38 cellular contexts compared by ENCODE assay signal in genomic region chr17:72212041-72212440, GRCh38.
"Had no signal": no experiment of that assay in that cellular context is flagged by ENCODE, and none has a peak within 500 bp of the region (broad histone marks: within the 10 kb centered on the region; RNA-seq: fewer than 3 reads in every experiment).

No MANE protein-coding gene starts in this region.

- DNase-seq: activated effector memory CD4-positive, alpha-beta T cell treated with anti-CD3 and anti-CD28 coated beads, Interleukin-2, amount 50 U/mL, for 16 hours; activated effector memory CD4-positive, alpha-beta T cell treated with Interleukin-2 at 50 U/mL for 16 hours; activated gamma-delta T cell; activated gamma-delta T cell treated with Interleukin-2 at 50 U/mL for 16 hours; activated naive CD4-positive, alpha-beta T cell; activated naive CD4-positive, alpha-beta T cell treated with anti-CD3 and anti-CD28 coated beads for 36 hours; activated naive CD4-positive, alpha-beta T cell treated with anti-CD3 and anti-CD28 coated beads, Interleukin-2, amount 10 ng/mL, durations not matched to agents 7 days and 5 days; activated naive CD4-positive, alpha-beta T cell treated with anti-CD3 and anti-CD28 coated beads, Interleukin-2, amount 50 U/mL, for 16 hours; activated naive CD4-positive, alpha-beta T cell treated with Interleukin-2 at 50 U/mL for 16 hours; activated naive CD8-positive, alpha-beta T cell treated with anti-CD3 and anti-CD28 coated beads for 36 hours; activated naive CD8-positive, alpha-beta T cell treated with anti-CD3 and anti-CD28 coated beads, Interleukin-2, amount 10 ng/mL, durations not matched to agents 7 days and 5 days; activated naive CD8-positive, alpha-beta T cell treated with anti-CD3 and anti-CD28 coated beads, Interleukin-2, amount 50 U/mL, for 24 hours; activated T-cell treated with anti-CD3 and anti-CD28 coated beads, Interleukin-2, amount 50 U/mL, for 1 hour; activated T-cell treated with anti-CD3 and anti-CD28 coated beads, Interleukin-2, amount 50 U/mL, for 24 hours; activated T-cell treated with anti-CD3 and anti-CD28 coated beads, Interleukin-2, amount 50 U/mL, for 4 hours; activated T-cell treated with anti-CD3 and anti-CD28 coated beads, Interleukin-2, amount 50 U/mL, for 48 hours; activated T-cell treated with anti-CD3 and anti-CD28 coated beads, Interleukin-2, amount 50 U/mL, for 72 hours; adrenal gland; amniotic stem cell; amygdala; anterior cingulate cortex; aorta; body of pancreas; brain microvascular endothelial cell; caudate nucleus; central memory CD4-positive, alpha-beta T cell; cerebellar nuclear complex had no signal

- H3K4me1 Mint-ChIP-seq: activated naive CD4-positive, alpha-beta T cell treated with anti-CD3 and anti-CD28 coated beads, Interleukin-2, amount 10 ng/mL, durations not matched to agents 7 days and 5 days; activated naive CD4-positive, alpha-beta T cell treated with anti-CD3 and anti-CD28 coated beads, Interleukin-2, amount 50 U/mL, for 24 hours; activated naive CD8-positive, alpha-beta T cell treated with anti-CD3 and anti-CD28 coated beads for 36 hours; activated naive CD8-positive, alpha-beta T cell treated with anti-CD3 and anti-CD28 coated beads, Interleukin-2, amount 10 ng/mL, durations not matched to agents 7 days and 5 days; activated naive CD8-positive, alpha-beta T cell treated with anti-CD3 and anti-CD28 coated beads, Interleukin-2, amount 50 U/mL, for 24 hours; activated T-helper 17 cell treated with anti-CD3 and anti-CD28 coated beads, Interleukin-2, amount 50 U/mL, for 72 hours; central memory CD8-positive, alpha-beta T cell had no signal

- H3K27ac ChIP-seq: adrenal gland, ascending aorta, body of pancreas, brain microvascular endothelial cell, breast epithelium, cardiac muscle cell had no signal

- H3K9me3 ChIP-seq: adrenal gland, ascending aorta, body of pancreas, breast epithelium had no signal

- H3K27me3 Mint-ChIP-seq: activated naive CD4-positive, alpha-beta T cell treated with anti-CD3 and anti-CD28 coated beads, Interleukin-2, amount 10 ng/mL, durations not matched to agents 7 days and 5 days; activated naive CD8-positive, alpha-beta T cell treated with anti-CD3 and anti-CD28 coated beads for 36 hours; activated naive CD8-positive, alpha-beta T cell treated with anti-CD3 and anti-CD28 coated beads, Interleukin-2, amount 10 ng/mL, durations not matched to agents 7 days and 5 days; activated T-cell treated with anti-CD3 and anti-CD28 coated beads, Interleukin-2, amount 50 U/mL, for 24 hours had no signal

- H3K36me3 ChIP-seq: adrenal gland, ascending aorta, brain microvascular endothelial cell, breast epithelium, cardiac muscle cell had no signal

- H3K4me3 ChIP-seq: adrenal gland, ascending aorta, body of pancreas, breast epithelium, cardiac muscle cell had no signal

- H3K9me3 Mint-ChIP-seq: activated naive CD4-positive, alpha-beta T cell treated with anti-CD3 and anti-CD28 coated beads, Interleukin-2, amount 10 ng/mL, durations not matched to agents 7 days and 5 days; activated naive CD8-positive, alpha-beta T cell treated with anti-CD3 and anti-CD28 coated beads, Interleukin-2, amount 10 ng/mL, durations not matched to agents 7 days and 5 days; activated T-helper 1 cell treated with anti-CD3 and anti-CD28 coated beads, Interleukin-12 subunit alpha, Interleukin-12 subunit beta, Interleukin-2, Interleukin-4 antibody, amounts not matched to agents 30 ng/mL and 10 ng/mL and 1 ng/mL, durations not matched to agents 14 hours and 24 hours and 36 hours; activated T-helper 2 cell treated with anti-CD3 and anti-CD28 coated beads, Interferon-gamma antibody, Interleukin-2, Interleukin-4, amounts not matched to agents 10 μg/mL and 5 μg/mL and 100 μg/mL, durations not matched to agents 14 hours and 24 hours and 36 hours had no signal

- ATAC-seq: activated naive CD4-positive, alpha-beta T cell treated with anti-CD3 and anti-CD28 coated beads, Interleukin-2, amount 50 U/mL, for 72 hours; activated naive CD8-positive, alpha-beta T cell treated with anti-CD3 and anti-CD28 coated beads, Interleukin-2, amount 50 U/mL, for 24 hours; activated T-cell treated with anti-CD3 and anti-CD28 coated beads, Interleukin-2, amount 50 U/mL, for 4 hours; activated T-cell treated with anti-CD3 and anti-CD28 coated beads, Interleukin-2, amount 50 U/mL, for 72 hours; activated T-helper 17 cell treated with anti-CD3 and anti-CD28 coated beads, Interleukin-2, amount 50 U/mL, for 72 hours; body of pancreas had no signal

- H3K4me3 Mint-ChIP-seq: activated naive CD4-positive, alpha-beta T cell treated with anti-CD3 and anti-CD28 coated beads for 36 hours; activated naive CD4-positive, alpha-beta T cell treated with anti-CD3 and anti-CD28 coated beads, Interleukin-2, amount 10 ng/mL, durations not matched to agents 7 days and 5 days; activated naive CD4-positive, alpha-beta T cell treated with anti-CD3 and anti-CD28 coated beads, Interleukin-2, amount 50 U/mL, for 24 hours; activated naive CD8-positive, alpha-beta T cell; activated naive CD8-positive, alpha-beta T cell treated with anti-CD3 and anti-CD28 coated beads for 36 hours; activated naive CD8-positive, alpha-beta T cell treated with anti-CD3 and anti-CD28 coated beads, Interleukin-2, amount 10 ng/mL, durations not matched to agents 7 days and 5 days; activated naive CD8-positive, alpha-beta T cell treated with anti-CD3 and anti-CD28 coated beads, Interleukin-2, amount 50 U/mL, for 24 hours; activated T-cell treated with anti-CD3 and anti-CD28 coated beads, Interleukin-2, amount 50 U/mL, for 24 hours; activated T-cell treated with anti-CD3 and anti-CD28 coated beads, Interleukin-2, amount 50 U/mL, for 4 hours; activated T-cell treated with anti-CD3 and anti-CD28 coated beads, Interleukin-2, amount 50 U/mL, for 72 hours; activated T-helper 1 cell treated with anti-CD3 and anti-CD28 coated beads, Interleukin-12 subunit alpha, Interleukin-12 subunit beta, Interleukin-2, Interleukin-4 antibody, amounts not matched to agents 30 ng/mL and 10 ng/mL and 1 ng/mL, durations not matched to agents 14 hours and 24 hours and 36 hours; activated T-helper 17 cell treated with anti-CD3 and anti-CD28 coated beads, Interleukin-2, amount 50 U/mL, for 72 hours; brain; central memory CD8-positive, alpha-beta T cell had no signal

- H3K4me1 ChIP-seq: adrenal gland, ascending aorta, body of pancreas, breast epithelium had no signal

- H3K27me3 ChIP-seq: adrenal gland, ascending aorta, body of pancreas, breast epithelium had no signal

- H3K36me3 Mint-ChIP-seq: activated naive CD4-positive, alpha-beta T cell treated with anti-CD3 and anti-CD28 coated beads, Interleukin-2, amount 10 ng/mL, durations not matched to agents 7 days and 5 days; activated naive CD4-positive, alpha-beta T cell treated with anti-CD3 and anti-CD28 coated beads, Interleukin-2, amount 50 U/mL, for 24 hours; activated naive CD4-positive, alpha-beta T cell treated with anti-CD3 and anti-CD28 coated beads, Interleukin-2, amount 50 U/mL, for 72 hours; activated naive CD8-positive, alpha-beta T cell; activated naive CD8-positive, alpha-beta T cell treated with anti-CD3 and anti-CD28 coated beads for 36 hours; activated naive CD8-positive, alpha-beta T cell treated with anti-CD3 and anti-CD28 coated beads, Interleukin-2, amount 10 ng/mL, durations not matched to agents 7 days and 5 days had no signal

- H3K27ac Mint-ChIP-seq: activated naive CD4-positive, alpha-beta T cell treated with anti-CD3 and anti-CD28 coated beads for 36 hours; activated naive CD4-positive, alpha-beta T cell treated with anti-CD3 and anti-CD28 coated beads, Interleukin-2, amount 10 ng/mL, durations not matched to agents 7 days and 5 days; activated naive CD4-positive, alpha-beta T cell treated with anti-CD3 and anti-CD28 coated beads, Interleukin-2, amount 50 U/mL, for 24 hours; activated naive CD4-positive, alpha-beta T cell treated with anti-CD3 and anti-CD28 coated beads, Interleukin-2, amount 50 U/mL, for 72 hours; activated naive CD8-positive, alpha-beta T cell; activated naive CD8-positive, alpha-beta T cell treated with anti-CD3 and anti-CD28 coated beads for 36 hours; activated naive CD8-positive, alpha-beta T cell treated with anti-CD3 and anti-CD28 coated beads, Interleukin-2, amount 10 ng/mL, durations not matched to agents 7 days and 5 days; activated naive CD8-positive, alpha-beta T cell treated with anti-CD3 and anti-CD28 coated beads, Interleukin-2, amount 50 U/mL, for 24 hours; activated T-cell treated with anti-CD3 and anti-CD28 coated beads, Interleukin-2, amount 50 U/mL, for 24 hours; activated T-cell treated with anti-CD3 and anti-CD28 coated beads, Interleukin-2, amount 50 U/mL, for 72 hours; activated T-helper 1 cell treated with anti-CD3 and anti-CD28 coated beads, Interleukin-12 subunit alpha, Interleukin-12 subunit beta, Interleukin-2, Interleukin-4 antibody, amounts not matched to agents 30 ng/mL and 10 ng/mL and 1 ng/mL, durations not matched to agents 14 hours and 24 hours and 36 hours; activated T-helper 17 cell treated with anti-CD3 and anti-CD28 coated beads, Interleukin-2, amount 50 U/mL, for 72 hours; activated T-helper 2 cell treated with anti-CD3 and anti-CD28 coated beads, Interferon-gamma antibody, Interleukin-2, Interleukin-4, amounts not matched to agents 10 μg/mL and 5 μg/mL and 100 μg/mL, durations not matched to agents 14 hours and 24 hours and 36 hours had no signal
